In genomic region chr11:110989734-110990133, GRCh38 we compare ENCODE assay signal across 11 cellular contexts.
A peak's percentile ranks its signal among the peaks of the same experiment; 100 is the strongest.
DNase-seq lines count a peak whose midpoint lies in the region; ATAC-seq and TF ChIP-seq lines count a peak whose summit lies in the region.
"Had no signal": no experiment of that assay in that cellular context is flagged by ENCODE, and none has a peak within 500 bp of the region (broad histone marks: within the 10 kb centered on the region; RNA-seq: fewer than 3 reads in every experiment).

No MANE protein-coding gene starts in this region.

- DNase-seq in DMS 273 (lab: John Stamatoyannopoulos, UW; ENCODE audit: unreplicated experiment), result peak; percentile 84
- peak; percentile 26 for DNase-seq in NB4 (ENCODE audit: low read depth)
- DNase-seq in cardiac fibroblast (ENCODE audit: low read depth in 2 of 2), result peak; percentile 78 to 83
- no peak for DNase-seq in omental fat pad (ENCODE audit: low spot score)
- no peak for DNase-seq in stimulated activated CD4-positive, alpha-beta T cell treated with anti-CD3 and anti-CD28 coated beads, Interleukin-4, amount 100 ng/mL, for 24 hours
- DNase-seq: activated CD4-positive, alpha-beta T cell treated with anti-CD3 and anti-CD28 coated beads, Interleukin-2, amount 50 U/mL, for 1 hour; NCI-H1417; T-helper 2 cell had no signal

- TF ChIP-seq CTCF in NB4 (IDR thresholded peaks at IDR 0.05; ENCODE audit: low read depth, low read length) (no peak), cardiac fibroblast (IDR thresholded peaks at IDR 0.05; ENCODE audit: low read depth, low read length) (no peak), omental fat pad (IDR thresholded peaks at IDR 0.05) (no peak)

- TF ChIP-seq POLR2A in NB4 (IDR thresholded peaks at IDR 0.05; ENCODE audit: extremely low read depth, insufficient read length), result no peak

- H3K4me3 ChIP-seq in NB4 (ENCODE audit: low read depth, low read length), result no peak overlapping the region
- no peak overlapping the region for H3K4me3 ChIP-seq in cardiac fibroblast (replicated peaks in 1 of 2; ENCODE audit: low read depth in 2 of 2, low read length in 2 of 2)

- ATAC-seq in omental fat pad (ENCODE audit: low FRiP score) (peak; percentile 72), GM21447 (IDR thresholded peaks at IDR 0.05; ENCODE audit: unreplicated experiment) (no peak), GM19328 (IDR thresholded peaks at IDR 0.05; ENCODE audit: unreplicated experiment) (no peak), GM21526 (IDR thresholded peaks at IDR 0.05; ENCODE audit: low FRiP score, unreplicated experiment) (no peak)

Comparison
In these comparisons a context has a peak if more than half of its experiments do, and no peak if none do; other contexts are left out.
1. DNase-seq: peak in DMS 273 (single experiment), NB4 (single experiment) and cardiac fibroblast (2 of 2); none in omental fat pad (single experiment) and stimulated activated CD4-positive, alpha-beta T cell treated with anti-CD3 and anti-CD28 coated beads, Interleukin-4, amount 100 ng/mL, for 24 hours (single experiment).